In the genomic region with DNA sequence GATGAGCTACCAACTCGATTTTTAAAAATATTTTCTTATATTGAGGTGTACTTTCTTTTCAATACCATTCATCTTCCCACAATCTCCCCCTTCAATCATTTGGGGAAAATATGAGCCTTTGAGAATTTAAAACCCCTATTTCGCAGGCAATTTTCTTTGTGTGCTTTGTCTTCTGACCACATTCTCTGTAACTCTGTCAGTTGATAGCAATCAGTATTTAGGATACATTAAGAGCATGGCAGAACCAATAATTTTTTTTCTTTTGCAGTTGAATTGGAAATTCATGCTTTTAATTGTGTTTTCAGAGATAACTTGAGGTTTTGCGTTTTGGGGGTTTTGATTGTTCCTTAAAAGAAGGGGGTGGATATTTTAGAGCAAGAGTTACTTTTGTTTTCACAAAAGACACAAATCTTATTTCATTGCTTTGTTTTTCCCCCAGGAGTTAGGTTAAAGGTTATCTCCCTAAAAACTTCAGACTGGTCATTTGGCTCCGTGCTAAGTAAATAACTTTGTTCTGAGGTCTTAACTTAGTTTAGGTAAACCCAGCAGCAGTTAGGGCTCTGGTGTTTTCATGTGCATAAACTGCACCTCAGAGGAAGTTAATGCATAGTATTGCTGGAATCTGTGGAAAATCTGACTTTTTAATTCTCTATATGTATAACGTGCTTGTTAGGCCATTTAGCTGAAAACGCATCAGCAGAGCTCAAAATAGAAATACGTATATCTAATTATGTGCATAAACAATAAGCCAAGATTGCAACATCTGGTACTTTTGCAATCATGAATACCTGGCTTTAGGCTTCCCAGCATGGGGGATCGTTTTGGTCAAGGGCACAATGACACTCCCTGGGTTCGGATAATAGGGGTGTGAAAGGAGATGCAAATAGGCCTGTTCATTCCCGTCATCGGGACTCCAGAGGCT, we compare ENCODE assay signal across 14 cellular contexts.
DNase-seq lines count a peak whose midpoint lies in the region; ATAC-seq, FAIRE-seq and TF ChIP-seq lines count a peak whose summit lies in the region.
"Had no signal": no experiment of that assay in that cellular context is flagged by ENCODE, and none has a peak within 500 bp of the region (broad histone marks: within the 10 kb centered on the region; RNA-seq: fewer than 3 reads in every experiment).

No MANE protein-coding gene starts in this region.

- peak overlapping the region in 3 of 5 experiments; percentile 7 to 54 (median 20) for H3K4me3 Mint-ChIP-seq in brain

- 33% methylated on average over 11 of the region's 11 CpGs for WGBS in A549 (ENCODE audit: missing lambda C conversion rate)

- H3K4me1 ChIP-seq in A549 (peaks cover 10% of the 10 kb centered on the region; the same call in 2 of the 3 replicates), HUES6 (ENCODE audit: control insufficient read depth, insufficient read depth, low read length) (peaks cover 33% of the 10 kb centered on the region), BE2C (0 out of 2 replicates have a peak, but pooled peaks cover 6% of the 10 kb centered on the region)
- H3K4me1 ChIP-seq: psoas muscle had no signal

- H3K9ac ChIP-seq in HUES6 (ENCODE audit: low read length): no peak overlapping the region

- H3K27me3 ChIP-seq in HUES6 (ENCODE audit: control insufficient read depth, insufficient read depth, low read length) (no peaks in the 10 kb centered on the region), BE2C (no peaks in the 10 kb centered on the region)
- H3K27me3 ChIP-seq: esophagus muscularis mucosa had no signal

- DNase-seq in A549 (ENCODE audit: low read depth in 1 of 2, low spot score in 1 of 2) (no peak), iPS-NIHi7 (ENCODE audit: extremely low spot score) (peak; percentile 67), BE2C (no peak), NCI-H1694 treated with DMSO at 0.1 percent for 48 hours (lab: John Stamatoyannopoulos, UW) (no peak)
- no peak for DNase-seq in stimulated activated CD4-positive, alpha-beta T cell treated with anti-CD3 and anti-CD28 coated beads, Interleukin-4, amount 100 ng/mL, for 4 hours
- DNase-seq: activated naive CD4-positive, alpha-beta T cell treated with anti-CD3 and anti-CD28 coated beads, Interleukin-2, amount 50 U/mL, for 16 hours; DMS53; MV-4-11; NCI-H446; psoas muscle had no signal

- TF ChIP-seq CTCF in A549 (IDR thresholded peaks at IDR 0.05) (no peak), brain (conservative IDR thresholded peaks at IDR 0.05) (no peak), BE2C (IDR thresholded peaks at IDR 0.05; ENCODE audit: low read depth, low read length) (no peak)

- peaks cover 26% of the 10 kb centered on the region for H3K4me1 Mint-ChIP-seq in brain

- no peak for FAIRE-seq in A549 (lab: Jason Lieb, UNC)

- H3K36me3 ChIP-seq in HUES6 (ENCODE audit: control insufficient read depth, insufficient read depth, low read length) (0 out of 2 replicates have a peak, but pooled peaks cover 4% of the 10 kb centered on the region), BE2C (no peaks in the 10 kb centered on the region)
- H3K36me3 ChIP-seq: esophagus muscularis mucosa had no signal

- no peaks in the 10 kb centered on the region for H3K36me3 Mint-ChIP-seq in brain

- H3K27ac ChIP-seq in A549 (0 out of 6 replicates have a peak overlapping the region, but pooled peaks of 1 of the 2 experiments have one; percentile 24), HUES6 (ENCODE audit: low read depth, low read length) (peak overlapping the region; percentile 86)
- H3K27ac ChIP-seq: psoas muscle had no signal

- H3K4me2 ChIP-seq in A549: peak overlapping the region; percentile 35

- TF ChIP-seq POLR2A in A549 (IDR thresholded peaks at IDR 0.05; ENCODE audit: low read length): no peak

- peaks cover 0 to 7% (median 3%) of the 10 kb centered on the region in 5 experiments for H3K9me3 Mint-ChIP-seq in brain

- CTCF ChIA-PET in A549 (lab: Yijun Ruan, JAX): no interaction called here

- POLR2A ChIA-PET in A549 (lab: Yijun Ruan, JAX): no interaction called here

- peak overlapping the region in 3 of 5 experiments; percentile 17 to 71 (median 54) for H3K27ac Mint-ChIP-seq in brain

- TF ChIP-seq RAD21 in A549 (conservative IDR thresholded peaks at IDR 0.05 in 1 of 2, IDR thresholded peaks at IDR 0.05 in 1 of 2): no peak

- H3K27me3 Mint-ChIP-seq in brain: no peaks in the 10 kb centered on the region

- H3K4me3 ChIP-seq in A549 (no peak overlapping the region), HUES6 (ENCODE audit: low read depth, low read length) (peak overlapping the region; percentile 17), BE2C (ENCODE audit: low read depth, low read length) (no peak overlapping the region)
- H3K4me3 ChIP-seq: psoas muscle had no signal

- no peak for TF ChIP-seq EP300 in A549 (IDR thresholded peaks at IDR 0.05)

- H3K9me3 ChIP-seq in A549 (no peaks in the 10 kb centered on the region), HUES6 (ENCODE audit: control insufficient read depth, insufficient read depth, low read depth, low read length) (peaks cover 15% of the 10 kb centered on the region), BE2C (no peaks in the 10 kb centered on the region)
- H3K9me3 ChIP-seq: esophagus muscularis mucosa, psoas muscle had no signal

- ATAC-seq in A549 (no peak), GM19463 (IDR thresholded peaks at IDR 0.05; ENCODE audit: unreplicated experiment) (no peak)
- ATAC-seq: psoas muscle had no signal

TF ChIP-seq in A549, 52 proteins besides CTCF, POLR2A, EP300 and RAD21:
- no peak for TF ChIP-seq BCL3 (IDR thresholded peaks at IDR 0.05)
- TF ChIP-seq CEBPB (IDR thresholded peaks at IDR 0.05): peak in 1 of 2 experiments; percentile 48; a peak in 2 of 4 replicates
